In genomic region chrX:75210602-75211001, GRCh38 we compare ENCODE assay signal across 1 cellular context.
A peak's percentile ranks its signal among the peaks of the same experiment; 100 is the strongest.
TF ChIP-seq lines count a peak whose summit lies in the region.

No MANE protein-coding gene starts in this region.

TF ChIP-seq in K562, 482 proteins besides CTCF, POLR2A, EP300 and RAD21 (continued from another document):
- TF ChIP-seq CBFA2T3 (IDR thresholded peaks at IDR 0.05) (peak; percentile 61), VEZF1 (CRISPR knock-in tag; IDR thresholded peaks at IDR 0.05) (peak; percentile 22; the same call in 1 of the 2 replicates), EGR1 (conservative IDR thresholded peaks at IDR 0.05) (peak; percentile 51; the same call in 1 of the 2 replicates), ZNF232 (CRISPR knock-in tag; IDR thresholded peaks at IDR 0.05) (no peak), DPF2 (IDR thresholded peaks at IDR 0.05) (0 out of 2 replicates have a peak, but pooled peaks have one; percentile 38), PTTG1 (tag; IDR thresholded peaks at IDR 0.05; ENCODE audit: low read depth) (no peak), TEAD4 (IDR thresholded peaks at IDR 0.05; ENCODE audit: low read length) (peak; percentile 55), TEAD4 (CRISPR knock-in tag; IDR thresholded peaks at IDR 0.05; ENCODE audit: borderline replicate concordance) (no peak), TAL1 (IDR thresholded peaks at IDR 0.05) (peak; percentile 27; the same call in 1 of the 2 replicates), CBFA2T2 (conservative IDR thresholded peaks at IDR 0.05) (peak; percentile 33), CREM (IDR thresholded peaks at IDR 0.05; ENCODE audit: low read depth) (peak; percentile 11; the same call in 1 of the 2 replicates), SMARCA4 (IDR thresholded peaks at IDR 0.05) (0 out of 2 replicates have a peak, but pooled peaks have one; percentile 36)
TF ChIP-seq in K562: peak in this region for 11.
